In the genomic region with DNA sequence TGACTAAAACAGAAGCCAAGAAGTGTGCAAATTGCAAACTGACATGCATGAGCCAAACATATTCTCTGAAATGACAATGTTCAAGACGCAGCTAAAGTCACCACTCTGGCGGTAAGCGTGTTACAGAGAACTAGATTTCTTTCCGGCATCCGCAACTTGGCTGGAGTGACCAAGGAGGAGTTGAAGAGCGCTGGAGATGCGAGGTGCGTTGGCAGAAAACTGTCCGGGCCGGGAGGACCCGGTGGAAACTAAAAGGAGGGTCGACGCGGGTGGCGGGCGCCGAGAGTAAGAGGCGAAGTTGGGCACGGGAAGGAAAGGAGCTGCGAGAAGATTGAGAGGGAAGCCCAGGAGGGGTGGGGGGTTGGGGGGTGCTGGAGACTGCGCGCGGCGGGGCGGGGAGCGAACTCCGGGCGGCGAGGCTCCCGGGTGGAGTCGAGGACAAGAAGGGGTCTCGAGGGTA, we compare ENCODE assay signal across 8 cellular contexts. TPM values are rescaled to one million over a fixed set of nuclear protein-coding genes. Genes with fewer than 3 reads are reported as not detected.
DNase-seq lines count a peak whose midpoint lies in the region; ATAC-seq, FAIRE-seq and TF ChIP-seq lines count a peak whose summit lies in the region.

No MANE protein-coding gene starts in this region.

- peak overlapping the region; percentile 95 for H3K4me3 Mint-ChIP-seq in HFFc6

- H3K4me2 ChIP-seq in GM12878 (ENCODE audit: control insufficient read depth, insufficient read depth), result peak overlapping the region; percentile 71

- no TSS peak for BruUV-seq in GM12878 (replicated peaks; lab: Mats Ljungman, UMichigan)

- POLR2A ChIA-PET in RWPE1 (lab: Yijun Ruan, JAX; ENCODE audit: low non-redundant PET) (no interaction called here), GM12878 (lab: Charles Lee) (interaction anchor here (1.3 to 1.4 kb wide), 2 partner anchors 14 to 270 kb away, joined by 4 read pairs; no protein-coding TSS in a partner anchor)

- RAD21 ChIA-PET in GM12878 (lab: Charles Lee; ENCODE audit: unreplicated experiment), result interaction anchor here (0.9 to 1.5 kb wide), 2 partner anchors 15 to 52 kb away, joined by 3 to 4 read pairs; a partner anchor contains a TSS

- no peak for TF ChIP-seq EP300 in GM12878 (IDR thresholded peaks at IDR 0.05; ENCODE audit: borderline replicate concordance in 1 of 2, control insufficient read depth in 1 of 2, low read depth in 2 of 2, low read length in 2 of 2)

- no peaks in the 10 kb centered on the region for H3K9me3 Mint-ChIP-seq in HFFc6

- H3K27me3 ChIP-seq in GM12878 (replicated peaks in 1 of 2; ENCODE audit: control insufficient read depth in 2 of 2, insufficient read depth in 2 of 2, low read length in 1 of 2) (peaks cover 1 to 6% of the 10 kb centered on the region in 2 experiments; a peak in 2 of 4 replicates), kidney epithelial cell (ENCODE audit: control insufficient read depth, insufficient read depth, low read length) (no peaks in the 10 kb centered on the region)

- no peak for TF ChIP-seq RAD21 in GM12878 (IDR thresholded peaks at IDR 0.05; ENCODE audit: insufficient read depth, low read depth, low read length)

- H3K36me3 ChIP-seq in GM12878 (ENCODE audit: control insufficient read depth in 2 of 2, insufficient read depth in 2 of 2, low read length in 1 of 2) (no peaks in the 10 kb centered on the region), kidney epithelial cell (ENCODE audit: control insufficient read depth, insufficient read depth, low read length) (no peaks in the 10 kb centered on the region)

- FAIRE-seq in GM12878 (lab: Jason Lieb, UNC), result no peak

- H3K36me3 Mint-ChIP-seq in HFFc6 (ENCODE audit: low read depth), result peaks cover 4% of the 10 kb centered on the region; the same call in 1 of the 2 replicates

- H3K4me3 ChIP-seq in GM12878 (peak overlapping the region; percentile 77), kidney epithelial cell (ENCODE audit: low read depth, low read length) (peak overlapping the region; percentile 78)

- DNase-seq in GM10266 (ENCODE audit: extremely low spot score) (peak; percentile 61), HFFc6 (no peak), RWPE1 (ENCODE audit: low spot score) (peak; percentile 24), GM12878 (ENCODE audit: low read depth, low spot score) (no peak), kidney epithelial cell (ENCODE audit: low read depth) (no peak), SK-N-DZ (ENCODE audit: low spot score) (no peak)
- peak in 5 of 6 experiments; percentile 15 to 43 (median 36) for DNase-seq in stimulated activated naive CD4-positive, alpha-beta T cell (lab: John Stamatoyannopoulos, UW)

- H4K20me1 ChIP-seq in GM12878 (ENCODE audit: control insufficient read depth, insufficient read depth), result no peaks in the 10 kb centered on the region

- H3K4me1 ChIP-seq in GM12878 (ENCODE audit: control insufficient read depth, insufficient read depth, low read length), result peaks cover 31% of the 10 kb centered on the region

- SMC1A ChIA-PET in GM12878 (lab: Charles Lee; ENCODE audit: uncharacterized antibody, unreplicated experiment), result interaction anchor here (1.0 to 1.4 kb wide), 5 partner anchors 9 to 75 kb away, joined by 3 to 6 read pairs (median 3); no protein-coding TSS in a partner anchor

- intact Hi-C loops in GM12878 (cut with micrococcal nuclease; ENCODE audit: unreplicated experiment), result no loop called here

- H3K27ac Mint-ChIP-seq in HFFc6, result peak overlapping the region; percentile 79

- H3K9ac ChIP-seq in GM12878 (ENCODE audit: control insufficient read depth, insufficient read depth, low read length), result peak overlapping the region; percentile 47

- WGBS in GM12878 (ENCODE audit: insufficient coverage, insufficient replicate concordance, low lambda C conversion rate, missing lambda C conversion rate), result 1% methylated on average over 18 of the region's 32 CpGs

- H3K27me3 Mint-ChIP-seq in HFFc6 (ENCODE audit: insufficient read depth), result peaks cover 1% of the 10 kb centered on the region

- peak; percentile 10; the same call in 1 of the 3 replicates for ATAC-seq in GM12878
- no peak for ATAC-seq in HG03108 (IDR thresholded peaks at IDR 0.05; ENCODE audit: unreplicated experiment)

- CTCF ChIA-PET in RWPE1 (lab: Yijun Ruan, JAX), result interaction anchor here (0.7 kb wide), 1 partner anchor 30 kb away, joined by 3 read pairs; no protein-coding TSS in a partner anchor
- CTCF ChIA-PET in GM12878 (lab: Yijun Ruan, JAX), result interaction anchor here (0.9 kb wide), 1 partner anchor 20 kb away, joined by 3 read pairs; no protein-coding TSS in a partner anchor

- in situ Hi-C loops in GM12878 (cut with MboI), result no loop called here

- H2AFZ ChIP-seq in GM12878 (ENCODE audit: control insufficient read depth, low read depth, low read length), result peak overlapping the region; percentile 25; the same call in 1 of the 2 replicates

- TF ChIP-seq CTCF in GM10266 (IDR thresholded peaks at IDR 0.05; ENCODE audit: control insufficient read depth, insufficient read depth, low read depth, missing control alignments) (no peak), HFFc6 (IDR thresholded peaks at IDR 0.05) (no peak), RWPE1 (conservative IDR thresholded peaks at IDR 0.05; ENCODE audit: low read depth) (no peak), GM12878 (IDR thresholded peaks at IDR 0.05 in 2 of 3, conservative IDR thresholded peaks at IDR 0.05 in 1 of 3; ENCODE audit: control insufficient read depth in 2 of 3, extremely low read depth in 1 of 3, insufficient read depth in 1 of 3, low read depth in 3 of 3, low read length in 3 of 3) (no peak), kidney epithelial cell (IDR thresholded peaks at IDR 0.05; ENCODE audit: insufficient read depth, low read length, poor library complexity, severe bottlenecking) (no peak)

- H3K4me1 Mint-ChIP-seq in HFFc6 (ENCODE audit: low read depth), result peaks cover 37% of the 10 kb centered on the region

- no peaks in the 10 kb centered on the region; the same call in 2 of the 3 replicates for H3K9me3 ChIP-seq in GM12878 (replicated peaks; ENCODE audit: control insufficient read depth, insufficient read depth, low read length)

- H3K27ac ChIP-seq in RWPE1, result peak overlapping the region; percentile 51
- H3K27ac ChIP-seq in GM12878 (ENCODE audit: control insufficient read depth, insufficient read depth), result peak overlapping the region; percentile 59

- TF ChIP-seq POLR2A in GM12878 (IDR thresholded peaks at IDR 0.05; ENCODE audit: low read depth, low read length), result no peak; the same call in 1 of the 2 replicates

- peaks cover 6% of the 10 kb centered on the region for H3K79me2 ChIP-seq in GM12878 (ENCODE audit: control insufficient read depth, insufficient read depth, low read length)

RNA-seq across cellular contexts. Expression of a gene that starts 0.8 kb away (rescaled TPM):
- 10 to 100 TPM; 24.5 to 35.4 (median 31.1) TPM for total RNA-seq in HFFc6 (2021; fragmentation: NEBNext Ultra II Directional; extraction: Animal tissue kit (Norgen Biotek cat#: 25700))
- 303 and 318 TPM in 2 replicates for total RNA-seq in GM12878 (2013; cell fraction: nucleolus; rRNA removed)
- 49.5 and 56.9 TPM in 2 replicates for total RNA-seq in GM12878 (2014; rRNA removed)
- 64.8 and 71.3 TPM in 2 replicates for total RNA-seq in GM12878 (2014; rRNA removed; fragmentation: Illumina TruSeq; extraction: Trizol)
- 52.0 and 54.6 TPM in 2 replicates for total RNA-seq in GM12878 (2021)
- polyA plus RNA-seq in GM12878 (2011; ENCODE audit: low read depth), result 65.9 TPM
- 43.2 and 48.5 TPM in 2 replicates for polyA plus RNA-seq in GM12878 (2011; rRNA removed)
- polyA plus RNA-seq in GM12878 (2011; cell fraction: cytosol; rRNA removed), result 18.9 and 20.7 TPM in 2 replicates
- polyA plus RNA-seq in GM12878 (2011; cell fraction: nucleus; rRNA removed), result 29.6 and 33.5 TPM in 2 replicates
- 59.5 and 76.1 TPM in 2 replicates for polyA plus RNA-seq in GM12878 (2012)
- 82.2 and 100 TPM in 2 replicates for polyA plus RNA-seq in GM12878 (2014; fragmentation: Illumina TruSeq; extraction: Trizol)
- polyA plus RNA-seq in GM12878 (2014; fragmentation: Nextera tagmentation; extraction: Ambion mirVana), result 10 to 100 TPM; 26.9 to 28.4 TPM
- 48.3 and 51.4 TPM in 2 replicates for polyA plus RNA-seq in GM12878 (2014; rRNA removed)
- polyA plus RNA-seq in GM12878 (2016; fragmentation: Nextera tagmentation; extraction: Ambion mirVana), result 10 to 100 TPM; 20.4 to 29.5 TPM
- polyA minus RNA-seq in GM12878 (2011; rRNA and poly(A)+ RNA removed), result 72.8 and 86.8 TPM in 2 replicates
- polyA minus RNA-seq in GM12878 (2011; cell fraction: cytosol; rRNA and poly(A)+ RNA removed), result 13.0 and 18.8 TPM in 2 replicates
- polyA minus RNA-seq in GM12878 (2011; cell fraction: nucleus; rRNA and poly(A)+ RNA removed), result 27.8 and 34.7 TPM in 2 replicates
- total RNA-seq in kidney epithelial cell, result 114 and 123 TPM in 2 replicates
- 4.0 TPM in 2 replicates for polyA plus RNA-seq in SK-N-DZ (2014; cell fraction: cytosol; rRNA removed)
- 2.9 and 3.0 TPM in 2 replicates for polyA plus RNA-seq in SK-N-DZ (2014; cell fraction: nucleus; rRNA removed)

RNA-seq across cellular contexts. Expression of a gene that starts 52.0 kb away (rescaled TPM):
- 10 to 100 TPM; 18.9 to 26.7 (median 22.0) TPM for total RNA-seq in HFFc6 (2021; fragmentation: NEBNext Ultra II Directional; extraction: Animal tissue kit (Norgen Biotek cat#: 25700))
- 3.4 and 6.1 TPM in 2 replicates for total RNA-seq in GM12878 (2013; cell fraction: nucleolus; rRNA removed)
- total RNA-seq in GM12878 (2014; rRNA removed) (19.8 and 26.9 TPM in 2 replicates), GM12878 (2014; rRNA removed; fragmentation: Illumina TruSeq; extraction: Trizol) (21.8 and 22.3 TPM in 2 replicates), GM12878 (2021) (17.3 and 18.3 TPM in 2 replicates), kidney epithelial cell (39.8 and 50.0 TPM in 2 replicates)
- polyA plus RNA-seq in GM12878 (2011; ENCODE audit: low read depth), result 25.9 TPM
- polyA plus RNA-seq in GM12878 (2011; rRNA removed) (33.7 and 52.5 TPM in 2 replicates), GM12878 (2014; fragmentation: Illumina TruSeq; extraction: Trizol) (19.8 and 24.0 TPM in 2 replicates), GM12878 (2014; fragmentation: Nextera tagmentation; extraction: Ambion mirVana) (10 to 100 TPM; 32.5 to 32.6 TPM), GM12878 (2014; rRNA removed) (22.5 and 25.0 TPM in 2 replicates), GM12878 (2016; fragmentation: Nextera tagmentation; extraction: Ambion mirVana) (10 to 100 TPM; 35.2 to 38.0 TPM)
- 15.9 and 17.9 TPM in 2 replicates for polyA plus RNA-seq in GM12878 (2011; cell fraction: cytosol; rRNA removed)
- 7.0 and 7.9 TPM in 2 replicates for polyA plus RNA-seq in GM12878 (2011; cell fraction: nucleus; rRNA removed)
- 31.8 and 32.8 TPM in 2 replicates for polyA plus RNA-seq in GM12878 (2012)
- polyA minus RNA-seq in GM12878 (2011; rRNA and poly(A)+ RNA removed), result 3.4 and 4.9 TPM in 2 replicates
- 3.2 and 6.7 TPM in 2 replicates for polyA minus RNA-seq in GM12878 (2011; cell fraction: cytosol; rRNA and poly(A)+ RNA removed)
- 1.1 and 1.5 TPM in 2 replicates for polyA minus RNA-seq in GM12878 (2011; cell fraction: nucleus; rRNA and poly(A)+ RNA removed)
- 47.1 and 57.1 TPM in 2 replicates for polyA plus RNA-seq in SK-N-DZ (2014; cell fraction: cytosol; rRNA removed)
- polyA plus RNA-seq in SK-N-DZ (2014; cell fraction: nucleus; rRNA removed), result 35.9 and 39.6 TPM in 2 replicates

Comparison
In these comparisons a context has a peak if more than half of its experiments do, and no peak if none do; other contexts are left out.
1. DNase-seq: peak in GM10266 (single experiment), RWPE1 (single experiment) and stimulated activated naive CD4-positive, alpha-beta T cell (5 of 6); none in HFFc6 (single experiment), GM12878 (single experiment), kidney epithelial cell (single experiment) and SK-N-DZ (single experiment).